ENCODE assay signal across 9 cellular contexts in the genomic region with DNA sequence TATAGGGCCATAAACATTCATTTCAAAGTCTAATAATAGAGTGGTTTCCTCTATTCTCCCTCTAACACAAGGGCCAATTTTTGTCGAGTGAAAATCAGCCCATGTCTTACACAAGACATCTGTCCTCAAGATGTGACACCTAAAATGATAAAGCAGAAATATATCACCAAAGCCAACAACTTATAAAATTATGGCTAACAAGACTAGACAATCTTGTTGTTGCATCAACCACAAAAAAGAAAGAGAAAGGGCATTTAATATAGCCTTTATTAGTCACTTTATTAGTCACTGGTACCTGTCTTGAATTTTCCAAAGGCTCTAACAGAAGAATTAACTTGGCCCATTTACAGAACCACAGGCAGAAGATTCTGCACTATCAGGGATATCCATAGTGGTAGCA.
DNase-seq lines count a peak whose midpoint lies in the region; ATAC-seq, FAIRE-seq and TF ChIP-seq lines count a peak whose summit lies in the region.
"Had no signal": no experiment of that assay in that cellular context is flagged by ENCODE, and none has a peak within 500 bp of the region (broad histone marks: within the 10 kb centered on the region; RNA-seq: fewer than 3 reads in every experiment).

No MANE protein-coding gene starts in this region.

- peaks cover under 1% of the 10 kb centered on the region for H3K27me3 Mint-ChIP-seq in memory B cell

- peaks cover 22% of the 10 kb centered on the region for H3K4me1 Mint-ChIP-seq in memory B cell

- peaks cover 18% of the 10 kb centered on the region for H3K4me1 ChIP-seq in RWPE2 (ENCODE audit: insufficient read depth, poor library complexity, severe bottlenecking)

- H3K4me3 Mint-ChIP-seq in memory B cell = no peak overlapping the region

- ATAC-seq in HG02610 (IDR thresholded peaks at IDR 0.05; ENCODE audit: unreplicated experiment) (peak; percentile 4), RWPE2 (ENCODE audit: low read depth) (peak; percentile 76), memory B cell (ENCODE audit: low read depth) (no peak)

- H3K9me3 ChIP-seq in RWPE2 (ENCODE audit: severe bottlenecking) = no peaks in the 10 kb centered on the region

- H3K9me3 Mint-ChIP-seq in memory B cell = peaks cover 1% of the 10 kb centered on the region

- H3K36me3 Mint-ChIP-seq in memory B cell = no peaks in the 10 kb centered on the region

- no peak for TF ChIP-seq CTCF in RWPE2 (IDR thresholded peaks at IDR 0.05; ENCODE audit: poor library complexity, severe bottlenecking)

- H3K27ac Mint-ChIP-seq in memory B cell = peak overlapping the region; percentile 99

- FAIRE-seq in GM18507 (lab: Jason Lieb, UNC) = peak; percentile 26

- no peaks in the 10 kb centered on the region for H3K27me3 ChIP-seq in RWPE2 (ENCODE audit: insufficient read depth, poor library complexity, severe bottlenecking)

- peak overlapping the region; percentile 24 for H3K27ac ChIP-seq in RWPE2 (ENCODE audit: poor library complexity, severe bottlenecking)

- no peak overlapping the region for H3K4me3 ChIP-seq in RWPE2 (ENCODE audit: severe bottlenecking)

- H3K36me3 ChIP-seq in RWPE2 (ENCODE audit: low read depth) = no peaks in the 10 kb centered on the region

- DNase-seq in GM18507 (ENCODE audit: extremely low spot score, insufficient read length, low read depth) = no peak
- no peak for DNase-seq in RWPE2 (ENCODE audit: low spot score)
- DNase-seq in memory B cell (ENCODE audit: low spot score in 2 of 2) = no peak
- no peak for DNase-seq in HuH-7 (ENCODE audit: low spot score)
- no peak for DNase-seq in cerebellar cortex (ENCODE audit: low spot score)
- no peak for DNase-seq in effector CD8-positive, alpha-beta T cell (lab: John Stamatoyannopoulos, UW)
- DNase-seq in activated CD8-positive, alpha-beta memory T cell treated with anti-CD3 and anti-CD28 coated beads, Interleukin-2, amount 50 U/mL, for 48 hours = no peak
- DNase-seq: H7 had no signal
